In genomic region chr19:16628183-16628983, GRCh38 we compare ENCODE assay signal across 1 cellular context.
TF ChIP-seq lines count a peak whose summit lies in the region.

TSS of gene MED26 (minus strand) at chr19:16628204. CDS start at chr19:16627943, 261 bp downstream.

TF ChIP-seq in GM12878, 131 proteins besides CTCF, POLR2A, EP300 and RAD21 (continued from another document):
- peak; percentile 59 for TF ChIP-seq E2F8 (IDR thresholded peaks at IDR 0.05; ENCODE audit: low read depth, partially characterized antibody)
- no peak for TF ChIP-seq SREBF2 (IDR thresholded peaks at IDR 0.05; ENCODE audit: low read length)
- TF ChIP-seq NBN (IDR thresholded peaks at IDR 0.05), result peak; percentile 78; the same call in 1 of the 2 replicates
- no peak for TF ChIP-seq CHD1 (IDR thresholded peaks at IDR 0.05; ENCODE audit: low read depth, low read length)
- peak; percentile 94 for TF ChIP-seq RB1 (IDR thresholded peaks at IDR 0.05; ENCODE audit: borderline replicate concordance)
- no peak for TF ChIP-seq ATF3 (IDR thresholded peaks at IDR 0.05; ENCODE audit: borderline replicate concordance, extremely low read depth, low read depth, low read length)
- TF ChIP-seq GATAD2B (conservative IDR thresholded peaks at IDR 0.05; ENCODE audit: low read depth), result peak; percentile 79; the same call in 1 of the 2 replicates
- no peak for TF ChIP-seq RBBP5 (conservative IDR thresholded peaks at IDR 0.05)
